10 cellular contexts compared by ENCODE assay signal in the genomic region with DNA sequence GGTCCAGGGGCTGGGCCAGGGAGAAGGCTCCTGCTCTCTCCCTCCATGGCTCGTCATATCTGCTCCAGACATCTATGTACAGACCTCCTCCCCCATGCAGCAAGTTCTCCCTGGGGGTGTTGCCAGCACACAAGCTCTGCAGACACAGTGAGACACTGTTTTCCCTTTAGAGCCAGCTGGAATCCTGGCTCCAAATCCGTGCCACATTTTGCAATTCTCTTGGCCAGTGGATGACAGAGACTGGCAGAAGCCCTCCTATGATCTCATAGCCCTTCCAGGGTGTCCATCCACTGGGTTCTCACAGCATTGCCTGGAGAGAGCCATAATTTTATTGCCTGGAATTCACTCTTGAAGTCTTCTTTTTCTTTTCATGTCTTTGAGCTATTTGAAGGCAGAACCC.
DNase-seq lines count a peak whose midpoint lies in the region; ATAC-seq lines count a peak whose summit lies in the region.
"Had no signal": no experiment of that assay in that cellular context is flagged by ENCODE, and none has a peak within 500 bp of the region (broad histone marks: within the 10 kb centered on the region; RNA-seq: fewer than 3 reads in every experiment).

No MANE protein-coding gene starts in this region.

- intact Hi-C loops in Right ventricle myocardium inferior (cut with DNase I) (no loop called here), cardiac septum (cut with DNase I) (no loop called here)

- no peaks in the 10 kb centered on the region for H3K4me1 Mint-ChIP-seq in activated T-cell treated with anti-CD3 and anti-CD28 coated beads, Interleukin-2, amount 50 U/mL, for 72 hours (ENCODE audit: low read depth)
- H3K4me1 Mint-ChIP-seq: CD8-positive, alpha-beta memory T cell had no signal

- DNase-seq in Right ventricle myocardium inferior (ENCODE audit: missing footprints) (no peak), cardiac septum (ENCODE audit: low spot score) (no peak), cerebellar cortex (ENCODE audit: low spot score) (peak; percentile 6), left kidney (ENCODE audit: low read depth, low spot score) (peak; percentile 81), MV-4-11 (lab: John Stamatoyannopoulos, UW) (no peak)
- DNase-seq in activated T-cell treated with anti-CD3 and anti-CD28 coated beads, Interleukin-2, amount 50 U/mL, for 72 hours = no peak
- DNase-seq: CD8-positive, alpha-beta memory T cell had no signal

- peak; percentile 81 for ATAC-seq in Right ventricle myocardium inferior
- no peak for ATAC-seq in HG03571 (IDR thresholded peaks at IDR 0.05; ENCODE audit: unreplicated experiment)
- no peak for ATAC-seq in GM18907 (IDR thresholded peaks at IDR 0.05; ENCODE audit: unreplicated experiment)
- ATAC-seq in activated T-cell treated with anti-CD3 and anti-CD28 coated beads, Interleukin-2, amount 50 U/mL, for 72 hours (replicated peaks in 1 of 2) = no peak

- H3K36me3 Mint-ChIP-seq in activated T-cell treated with anti-CD3 and anti-CD28 coated beads, Interleukin-2, amount 50 U/mL, for 72 hours (ENCODE audit: insufficient read depth in 2 of 2) = no peaks in the 10 kb centered on the region

- peaks cover 2 to 7% of the 10 kb centered on the region in 2 donors for H3K9me3 Mint-ChIP-seq in activated T-cell treated with anti-CD3 and anti-CD28 coated beads, Interleukin-2, amount 50 U/mL, for 72 hours
- H3K9me3 Mint-ChIP-seq: activated T-helper 2 cell treated with anti-CD3 and anti-CD28 coated beads, Interferon-gamma antibody, Interleukin-2, Interleukin-4, amounts not matched to agents 10 μg/mL and 5 μg/mL and 100 μg/mL, durations not matched to agents 14 hours and 24 hours and 36 hours had no signal

- peaks cover 23% of the 10 kb centered on the region for H3K27me3 Mint-ChIP-seq in activated T-cell treated with anti-CD3 and anti-CD28 coated beads, Interleukin-2, amount 50 U/mL, for 72 hours (ENCODE audit: low read depth)

- H3K27ac Mint-ChIP-seq in activated T-cell treated with anti-CD3 and anti-CD28 coated beads, Interleukin-2, amount 50 U/mL, for 72 hours = no peak overlapping the region
- H3K27ac Mint-ChIP-seq: activated T-helper 2 cell treated with anti-CD3 and anti-CD28 coated beads, Interferon-gamma antibody, Interleukin-2, Interleukin-4, amounts not matched to agents 10 μg/mL and 5 μg/mL and 100 μg/mL, durations not matched to agents 14 hours and 24 hours and 36 hours; CD8-positive, alpha-beta memory T cell had no signal

- no peak overlapping the region for H3K4me3 Mint-ChIP-seq in activated T-cell treated with anti-CD3 and anti-CD28 coated beads, Interleukin-2, amount 50 U/mL, for 72 hours
- H3K4me3 Mint-ChIP-seq: CD8-positive, alpha-beta memory T cell had no signal

Comparison
In these comparisons a context has a peak if more than half of its experiments do, and no peak if none do; other contexts are left out.
1. DNase-seq: peak in cerebellar cortex (single experiment) and left kidney (single experiment); none in Right ventricle myocardium inferior (single experiment), cardiac septum (single experiment), activated T-cell treated with anti-CD3 and anti-CD28 coated beads, Interleukin-2, amount 50 U/mL, for 72 hours (0 of 2) and MV-4-11 (single experiment).